10 cellular contexts compared by ENCODE assay signal in the genomic region with DNA sequence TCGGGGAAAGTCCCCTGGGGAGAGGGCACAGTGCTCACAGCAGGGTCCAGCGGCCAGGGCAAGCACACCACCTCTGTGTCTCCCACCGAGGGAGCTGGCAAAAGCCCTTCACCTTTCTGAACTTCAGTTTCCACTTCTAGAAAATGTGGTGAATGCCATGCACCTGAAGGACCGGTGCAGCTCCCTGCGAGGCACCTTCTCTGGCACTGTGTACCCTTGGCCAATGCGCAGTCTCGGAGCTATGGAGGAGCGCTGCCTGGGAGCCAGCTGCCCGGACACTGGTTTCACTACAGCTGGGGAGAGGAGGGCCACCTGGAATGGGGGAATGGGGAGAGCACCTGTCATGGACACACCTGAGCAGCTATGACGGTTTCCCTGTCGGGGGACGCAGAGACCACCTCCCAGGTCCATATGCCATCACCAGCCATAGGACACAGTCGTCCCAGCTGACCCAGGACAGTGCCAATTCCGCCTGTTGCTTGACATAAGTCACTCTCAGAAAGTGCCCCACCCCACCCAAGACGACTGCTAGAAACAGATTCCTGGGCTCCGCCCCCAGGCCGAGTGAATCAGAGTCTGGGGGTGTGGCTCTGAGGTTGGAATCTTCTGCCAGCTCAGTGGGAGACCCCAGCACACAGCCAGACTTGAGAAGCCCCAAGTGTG. TPM values are rescaled to one million over a fixed set of nuclear protein-coding genes. Genes with fewer than 3 reads are reported as not detected.
DNase-seq lines count a peak whose midpoint lies in the region; ATAC-seq lines count a peak whose summit lies in the region.
"Had no signal": no experiment of that assay in that cellular context is flagged by ENCODE, and none has a peak within 500 bp of the region (broad histone marks: within the 10 kb centered on the region; RNA-seq: fewer than 3 reads in every experiment).

No MANE protein-coding gene starts in this region.

- peak; percentile 33 for DNase-seq in activated naive CD4-positive, alpha-beta T cell treated with Interleukin-2 at 50 U/mL for 16 hours
- DNase-seq in activated naive CD4-positive, alpha-beta T cell (lab: John Stamatoyannopoulos, UW), result no peak
- DNase-seq in activated CD8-positive, alpha-beta T cell treated with anti-CD3 and anti-CD28 coated beads, Interleukin-2, amount 10 ng/mL, durations not matched to agents 7 days and 5 days, result peak; percentile 18
- DNase-seq in left cardiac atrium (peak; percentile 6), GM03348 (ENCODE audit: low spot score) (no peak)
- peak; percentile 49 for DNase-seq in stimulated activated CD8-positive, alpha-beta memory T cell treated with anti-CD3 and anti-CD28 coated beads, Interleukin-4, amount 100 ng/mL, for 48 hours
- DNase-seq: cerebellar nuclear complex had no signal

- CTCF ChIA-PET in activated CD8-positive, alpha-beta T cell treated with anti-CD3 and anti-CD28 coated beads, Interleukin-2, amount 10 ng/mL, durations not matched to agents 7 days and 5 days (lab: Charles Lee), result interaction anchor here (2.3 kb wide), 1 partner anchor 45 kb away, joined by 8 read pairs; no protein-coding TSS in a partner anchor

- H3K27me3 Mint-ChIP-seq in activated CD8-positive, alpha-beta T cell treated with anti-CD3 and anti-CD28 coated beads, Interleukin-2, amount 10 ng/mL, durations not matched to agents 7 days and 5 days (ENCODE audit: low read depth), result peaks cover 21% of the 10 kb centered on the region
- H3K27me3 Mint-ChIP-seq: T-cell had no signal

- no peak for ATAC-seq in activated CD8-positive, alpha-beta T cell treated with anti-CD3 and anti-CD28 coated beads, Interleukin-2, amount 10 ng/mL, durations not matched to agents 7 days and 5 days
- no peak for ATAC-seq in left cardiac atrium
- ATAC-seq in GM18868 (IDR thresholded peaks at IDR 0.05; ENCODE audit: unreplicated experiment), result no peak
- no peak for ATAC-seq in GM19328 (IDR thresholded peaks at IDR 0.05; ENCODE audit: unreplicated experiment)
- ATAC-seq: T-cell had no signal

- no peak overlapping the region for H3K27ac Mint-ChIP-seq in activated CD8-positive, alpha-beta T cell treated with anti-CD3 and anti-CD28 coated beads, Interleukin-2, amount 10 ng/mL, durations not matched to agents 7 days and 5 days
- H3K27ac Mint-ChIP-seq: T-cell had no signal

- H3K36me3 Mint-ChIP-seq in activated CD8-positive, alpha-beta T cell treated with anti-CD3 and anti-CD28 coated beads, Interleukin-2, amount 10 ng/mL, durations not matched to agents 7 days and 5 days (ENCODE audit: low read depth), result no peaks in the 10 kb centered on the region
- H3K36me3 Mint-ChIP-seq: T-cell had no signal

- intact Hi-C loops in left cardiac atrium (cut with DNase I), result no loop called here

- POLR2A ChIA-PET in activated CD8-positive, alpha-beta T cell treated with anti-CD3 and anti-CD28 coated beads, Interleukin-2, amount 10 ng/mL, durations not matched to agents 7 days and 5 days (lab: Charles Lee), result no interaction called here

- no peaks in the 10 kb centered on the region for H3K9me3 Mint-ChIP-seq in activated CD8-positive, alpha-beta T cell treated with anti-CD3 and anti-CD28 coated beads, Interleukin-2, amount 10 ng/mL, durations not matched to agents 7 days and 5 days (ENCODE audit: insufficient read depth)
- H3K9me3 Mint-ChIP-seq: T-cell had no signal

- H3K4me3 Mint-ChIP-seq in activated CD8-positive, alpha-beta T cell treated with anti-CD3 and anti-CD28 coated beads, Interleukin-2, amount 10 ng/mL, durations not matched to agents 7 days and 5 days, result no peak overlapping the region
- H3K4me3 Mint-ChIP-seq: T-cell had no signal

- peaks cover 2% of the 10 kb centered on the region for H3K4me1 Mint-ChIP-seq in activated CD8-positive, alpha-beta T cell treated with anti-CD3 and anti-CD28 coated beads, Interleukin-2, amount 10 ng/mL, durations not matched to agents 7 days and 5 days (ENCODE audit: low read depth)

RNA-seq across cellular contexts. Expression of a gene that starts 16.8 kb away (rescaled TPM):
- 1 to 10 TPM; 3.6 to 4.0 TPM for total RNA-seq in activated CD8-positive, alpha-beta T cell treated with anti-CD3 and anti-CD28 coated beads, Interleukin-2, amount 10 ng/mL, durations not matched to agents 7 days and 5 days
- total RNA-seq in left cardiac atrium, result 1 to 10 TPM; 1.4 to 2.0 TPM

Comparison
In these comparisons a context has a peak if more than half of its experiments do, and no peak if none do; other contexts are left out.
1. DNase-seq: peak in activated naive CD4-positive, alpha-beta T cell treated with Interleukin-2 at 50 U/mL for 16 hours (single experiment), activated CD8-positive, alpha-beta T cell treated with anti-CD3 and anti-CD28 coated beads, Interleukin-2, amount 10 ng/mL, durations not matched to agents 7 days and 5 days (single experiment), left cardiac atrium (single experiment) and stimulated activated CD8-positive, alpha-beta memory T cell treated with anti-CD3 and anti-CD28 coated beads, Interleukin-4, amount 100 ng/mL, for 48 hours (single experiment); none in activated naive CD4-positive, alpha-beta T cell (0 of 4) and GM03348 (single experiment).